ENCODE assay signal across 8 cellular contexts in the genomic region with DNA sequence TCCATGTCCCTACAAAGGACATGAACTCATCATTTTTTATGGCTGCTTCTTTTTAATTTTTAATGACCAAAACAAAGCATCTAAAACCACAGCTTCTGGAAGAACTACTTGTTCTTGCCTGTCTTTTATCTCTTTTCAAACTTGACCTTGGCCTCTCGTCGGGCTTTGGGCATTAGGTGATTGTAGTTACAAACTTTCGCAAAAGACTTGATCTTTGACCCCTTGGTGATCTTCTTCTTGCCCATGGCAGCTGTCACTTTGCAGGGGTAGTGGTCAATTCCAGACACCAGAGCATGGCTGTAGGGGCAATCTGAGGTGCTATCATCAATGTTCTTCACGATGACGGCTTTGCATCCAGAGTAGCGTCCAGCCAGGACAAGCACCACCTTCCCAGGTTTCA.
"Had no signal": no experiment of that assay in that cellular context is flagged by ENCODE, and none has a peak within 500 bp of the region (broad histone marks: within the 10 kb centered on the region; RNA-seq: fewer than 3 reads in every experiment).

No MANE protein-coding gene starts in this region.

- FAIRE-seq: H1, H54, HTR-8/SVneo had no signal

- H3K27me3 Mint-ChIP-seq: IgD-negative memory B cell had no signal

- H3K4me2 ChIP-seq: GM23338 had no signal

- H3K27ac Mint-ChIP-seq: GM23338, IgD-negative memory B cell had no signal

- H3K9me3 Mint-ChIP-seq: H9 had no signal

- H3K4me3 ChIP-seq: GM23338 had no signal

- DNase-seq: H9, HCEC 1CT, KBM-7 had no signal

- H2AFZ ChIP-seq: GM23338 had no signal

- H3K4me3 Mint-ChIP-seq: GM23338, H9, IgD-negative memory B cell had no signal
